In genomic region chr1:54120698-54121481, GRCh38 we compare ENCODE assay signal across 14 cellular contexts. TPM values are rescaled to one million over a fixed set of nuclear protein-coding genes. Genes with fewer than 3 reads are reported as not detected.
DNase-seq lines count a peak whose midpoint lies in the region; ATAC-seq and TF ChIP-seq lines count a peak whose summit lies in the region.
"Had no signal": no experiment of that assay in that cellular context is flagged by ENCODE, and none has a peak within 500 bp of the region (broad histone marks: within the 10 kb centered on the region; RNA-seq: fewer than 3 reads in every experiment).

No MANE protein-coding gene starts in this region.

- H3K9me3 ChIP-seq in AG04450 (ENCODE audit: control insufficient read depth, insufficient read depth, low read length) = no peaks in the 10 kb centered on the region; the same call in 1 of the 2 replicates
- H3K9me3 ChIP-seq in HUES64 (ENCODE audit: insufficient read depth, low read depth, low read length) = no peaks in the 10 kb centered on the region
- H3K9me3 ChIP-seq: ovary had no signal

- CTCF ChIA-PET in AG04450 (lab: Charles Lee) = interaction anchor here (0.6 to 6.5 kb wide), 15 partner anchors 9 to 427 kb away, joined by 3 to 35 read pairs (median 4); partner anchors contain the start of gene ACOT11
- CTCF ChIA-PET in activated CD4-positive, alpha-beta T cell treated with anti-CD3 and anti-CD28 coated beads, Interleukin-2, amount 10 ng/mL, durations not matched to agents 7 days and 5 days (lab: Charles Lee) = interaction anchor here (0.6 to 3.0 kb wide), 4 partner anchors 16 to 368 kb away, joined by 3 to 11 read pairs (median 4); no protein-coding TSS in a partner anchor

- H3K4me3 ChIP-seq in AG04450 (ENCODE audit: low read depth, low read length) = peak overlapping the region; percentile 34; the same call in 1 of the 2 replicates
- peak overlapping the region; percentile 41 for H3K4me3 ChIP-seq in HUES64 (ENCODE audit: low read length)
- H3K4me3 ChIP-seq in coronary artery = peak overlapping the region; percentile 67
- H3K4me3 ChIP-seq: ovary had no signal

- no peak for ATAC-seq in HG03108 (IDR thresholded peaks at IDR 0.05; ENCODE audit: unreplicated experiment)

- no peak for DNase-seq in AG04450 (ENCODE audit: low read depth, low spot score)
- DNase-seq in coronary artery (ENCODE audit: low spot score) = no peak
- no peak for DNase-seq in nephron progenitor cell
- no peak for DNase-seq in activated gamma-delta T cell (lab: John Stamatoyannopoulos, UW)
- DNase-seq in activated CD4-positive, alpha-beta T cell treated with anti-CD3 and anti-CD28 coated beads, Interleukin-2, amount 10 ng/mL, durations not matched to agents 7 days and 5 days = no peak
- no peak for DNase-seq in activated CD4-positive, alpha-beta T cell treated with anti-CD3 and anti-CD28 coated beads for 1 hour
- DNase-seq: NCI-H2029 treated with DMSO at 0.1 percent for 48 hours had no signal

- H3K4me3 Mint-ChIP-seq in nephron progenitor cell = peak overlapping the region; percentile 78
- no peak overlapping the region for H3K4me3 Mint-ChIP-seq in activated CD4-positive, alpha-beta T cell treated with anti-CD3 and anti-CD28 coated beads, Interleukin-2, amount 10 ng/mL, durations not matched to agents 7 days and 5 days
- H3K4me3 Mint-ChIP-seq: CD4-positive, alpha-beta T cell had no signal

- no peak overlapping the region for H3K27ac ChIP-seq in AG04450 (ENCODE audit: low read depth, low read length)
- H3K27ac ChIP-seq in HUES64 (ENCODE audit: low read depth, low read length) = no peak overlapping the region; the same call in 1 of the 2 replicates
- H3K27ac ChIP-seq in coronary artery = no peak overlapping the region
- H3K27ac ChIP-seq: ovary had no signal

- H3K4me1 Mint-ChIP-seq in nephron progenitor cell = peaks cover 37% of the 10 kb centered on the region
- H3K4me1 Mint-ChIP-seq in activated CD4-positive, alpha-beta T cell treated with anti-CD3 and anti-CD28 coated beads, Interleukin-2, amount 10 ng/mL, durations not matched to agents 7 days and 5 days = peaks cover 9% of the 10 kb centered on the region

- POLR2A ChIA-PET in AG04450 (lab: Yijun Ruan, JAX) = interaction anchor here (0.6 to 1.1 kb wide), 3 partner anchors 12 to 368 kb away, joined by 3 to 4 read pairs (median 4); no protein-coding TSS in a partner anchor
- POLR2A ChIA-PET in activated CD4-positive, alpha-beta T cell treated with anti-CD3 and anti-CD28 coated beads, Interleukin-2, amount 10 ng/mL, durations not matched to agents 7 days and 5 days (lab: Charles Lee) = no interaction called here

- H3K27me3 ChIP-seq in AG04450 (ENCODE audit: control insufficient read depth, insufficient read depth, low read length) (peaks cover 6% of the 10 kb centered on the region), HUES64 (ENCODE audit: insufficient read depth, low read length) (peaks cover 14% of the 10 kb centered on the region)
- H3K27me3 ChIP-seq: ovary had no signal

- no peaks in the 10 kb centered on the region for H3K36me3 ChIP-seq in HUES64 (ENCODE audit: insufficient read depth, low read length)
- H3K36me3 ChIP-seq: ovary had no signal

- 70% methylated on average over 33 of the region's 33 CpGs for WGBS in HUES64

- H3K27me3 Mint-ChIP-seq in nephron progenitor cell (ENCODE audit: low read depth, poor library complexity) = peaks cover 36% of the 10 kb centered on the region
- H3K27me3 Mint-ChIP-seq in activated CD4-positive, alpha-beta T cell treated with anti-CD3 and anti-CD28 coated beads, Interleukin-2, amount 10 ng/mL, durations not matched to agents 7 days and 5 days = peaks cover 6% of the 10 kb centered on the region

- peaks cover 17% of the 10 kb centered on the region for H3K4me1 ChIP-seq in HUES64 (ENCODE audit: insufficient read depth, low read length)

- H3K36me3 Mint-ChIP-seq in nephron progenitor cell (ENCODE audit: low read depth) = no peaks in the 10 kb centered on the region
- H3K36me3 Mint-ChIP-seq in activated CD4-positive, alpha-beta T cell treated with anti-CD3 and anti-CD28 coated beads, Interleukin-2, amount 10 ng/mL, durations not matched to agents 7 days and 5 days (ENCODE audit: low read depth) = no peaks in the 10 kb centered on the region

- no peak overlapping the region for H3K27ac Mint-ChIP-seq in nephron progenitor cell
- H3K27ac Mint-ChIP-seq in activated CD4-positive, alpha-beta T cell treated with anti-CD3 and anti-CD28 coated beads, Interleukin-2, amount 10 ng/mL, durations not matched to agents 7 days and 5 days = no peak overlapping the region
- H3K27ac Mint-ChIP-seq: CD4-positive, alpha-beta T cell had no signal

- no peak for TF ChIP-seq CTCF in AG04450 (IDR thresholded peaks at IDR 0.05; ENCODE audit: low read depth, low read length)
- no peak for TF ChIP-seq CTCF in coronary artery (IDR thresholded peaks at IDR 0.05)
- TF ChIP-seq CTCF in nephron progenitor cell (IDR thresholded peaks at IDR 0.05) = no peak

- peak overlapping the region; percentile 43; the same call in 1 of the 2 replicates for H3K9ac ChIP-seq in HUES64 (ENCODE audit: low read depth, low read length)

- H3K9me3 Mint-ChIP-seq in nephron progenitor cell = no peaks in the 10 kb centered on the region
- no peaks in the 10 kb centered on the region for H3K9me3 Mint-ChIP-seq in activated CD4-positive, alpha-beta T cell treated with anti-CD3 and anti-CD28 coated beads, Interleukin-2, amount 10 ng/mL, durations not matched to agents 7 days and 5 days
- H3K9me3 Mint-ChIP-seq: CD4-positive, alpha-beta T cell had no signal

RNA-seq across cellular contexts. Expression of gene CDCP2, which starts 31.9 kb away (rescaled TPM):
- polyA plus RNA-seq in AG04450 (2011; rRNA removed) = not detected in 2 replicates
- not detected in 2 replicates for polyA minus RNA-seq in AG04450 (2011; rRNA and poly(A)+ RNA removed)
- polyA plus RNA-seq in HUES64 (2013, experiment 1 of 2) = not detected
- not detected for polyA plus RNA-seq in HUES64 (2013, experiment 2 of 2)
- total RNA-seq in activated CD4-positive, alpha-beta T cell treated with anti-CD3 and anti-CD28 coated beads, Interleukin-2, amount 10 ng/mL, durations not matched to agents 7 days and 5 days = not detected
- total RNA-seq: CD4-positive, alpha-beta T cell; HT-29; RPMI7951; urinary bladder had no signal
- polyA plus RNA-seq: urinary bladder had no signal
